ENCODE assay signal across 9 cellular contexts in genomic region chr1:228691926-228692325, GRCh38. TPM values are rescaled to one million over a fixed set of nuclear protein-coding genes. Genes with fewer than 3 reads are reported as not detected.
A peak's percentile ranks its signal among the peaks of the same experiment; 100 is the strongest.
DNase-seq lines count a peak whose midpoint lies in the region; ATAC-seq and TF ChIP-seq lines count a peak whose summit lies in the region.
"Had no signal": no experiment of that assay in that cellular context is flagged by ENCODE, and none has a peak within 500 bp of the region (broad histone marks: within the 10 kb centered on the region; RNA-seq: fewer than 3 reads in every experiment).

No MANE protein-coding gene starts in this region.

- H3K4me1 ChIP-seq in tibial nerve, result peaks cover 0 to 2% (median 0%) of the 10 kb centered on the region in 4 donors

- no peaks in the 10 kb centered on the region for H3K9me3 ChIP-seq in tibial nerve

- H3K36me3 ChIP-seq in tibial nerve, result no peaks in the 10 kb centered on the region

- H3K36me3 Mint-ChIP-seq in stimulated activated effector memory CD8-positive, alpha-beta T cell treated with anti-CD3 and anti-CD28 coated beads, Interleukin-12 subunit alpha, Interleukin-12 subunit beta, amount 100 ng/mL, for 72 hours, result no peaks in the 10 kb centered on the region
- H3K36me3 Mint-ChIP-seq: activated naive CD4-positive, alpha-beta T cell treated with anti-CD3 and anti-CD28 coated beads, Interleukin-2, amount 50 U/mL, for 24 hours had no signal

- no peaks in the 10 kb centered on the region for H3K9me3 Mint-ChIP-seq in stimulated activated effector memory CD8-positive, alpha-beta T cell treated with anti-CD3 and anti-CD28 coated beads, Interleukin-12 subunit alpha, Interleukin-12 subunit beta, amount 100 ng/mL, for 72 hours
- H3K9me3 Mint-ChIP-seq: activated naive CD4-positive, alpha-beta T cell treated with anti-CD3 and anti-CD28 coated beads, Interleukin-2, amount 50 U/mL, for 24 hours had no signal

- TF ChIP-seq POLR2A in tibial nerve (IDR thresholded peaks at IDR 0.05), result no peak

- no peak overlapping the region for H3K4me3 Mint-ChIP-seq in stimulated activated effector memory CD8-positive, alpha-beta T cell treated with anti-CD3 and anti-CD28 coated beads, Interleukin-12 subunit alpha, Interleukin-12 subunit beta, amount 100 ng/mL, for 72 hours
- H3K4me3 Mint-ChIP-seq: activated naive CD4-positive, alpha-beta T cell treated with anti-CD3 and anti-CD28 coated beads, Interleukin-2, amount 50 U/mL, for 24 hours had no signal

- peak; percentile 74 for TF ChIP-seq CTCF in VCaP (conservative IDR thresholded peaks at IDR 0.05)
- TF ChIP-seq CTCF in tibial nerve (IDR thresholded peaks at IDR 0.05), result peak in 3 of 5 experiments; percentile 25 to 57 (median 36)

- TF ChIP-seq EP300 in tibial nerve (IDR thresholded peaks at IDR 0.05), result no peak

- H3K27ac ChIP-seq in VCaP (peak overlapping the region; percentile 45), tibial nerve (no peak overlapping the region)

- H3K27me3 ChIP-seq in tibial nerve, result no peaks in the 10 kb centered on the region

- peaks cover 10% of the 10 kb centered on the region for H3K4me1 Mint-ChIP-seq in stimulated activated effector memory CD8-positive, alpha-beta T cell treated with anti-CD3 and anti-CD28 coated beads, Interleukin-12 subunit alpha, Interleukin-12 subunit beta, amount 100 ng/mL, for 72 hours

- no peak overlapping the region for H3K27ac Mint-ChIP-seq in stimulated activated effector memory CD8-positive, alpha-beta T cell treated with anti-CD3 and anti-CD28 coated beads, Interleukin-12 subunit alpha, Interleukin-12 subunit beta, amount 100 ng/mL, for 72 hours
- H3K27ac Mint-ChIP-seq: activated naive CD4-positive, alpha-beta T cell treated with anti-CD3 and anti-CD28 coated beads, Interleukin-2, amount 50 U/mL, for 24 hours had no signal

- ATAC-seq in stimulated activated effector memory CD8-positive, alpha-beta T cell treated with anti-CD3 and anti-CD28 coated beads, Interleukin-12 subunit alpha, Interleukin-12 subunit beta, amount 100 ng/mL, for 72 hours, result no peak
- ATAC-seq in GM21528 (IDR thresholded peaks at IDR 0.05; ENCODE audit: low FRiP score, unreplicated experiment), result no peak

- DNase-seq in A172 (ENCODE audit: low spot score), result peak; percentile 67
- peak; percentile 16 for DNase-seq in GM03348 (ENCODE audit: low spot score)
- DNase-seq in NCI-H2081 treated with DMSO at 0.1 percent for 48 hours (lab: John Stamatoyannopoulos, UW), result peak; percentile 16
- DNase-seq in iPS DF 4.7 (ENCODE audit: extremely low read depth, low spot score), result peak; percentile 22
- peak in 1 of 2 donors; percentile 52 for DNase-seq in tibial nerve (ENCODE audit: low spot score in 2 of 2)
- no peak for DNase-seq in stimulated activated effector memory CD8-positive, alpha-beta T cell treated with anti-CD3 and anti-CD28 coated beads, Interleukin-12 subunit alpha, Interleukin-12 subunit beta, amount 100 ng/mL, for 72 hours (ENCODE audit: low spot score in 2 of 2)

- 30 to 46% methylated on average over 1 of the region's 1 CpG for WGBS in tibial nerve, 2 donors

- no peak overlapping the region for H3K4me3 ChIP-seq in tibial nerve

RNA-seq across cellular contexts. Expression of gene RHOU, which starts 43.4 kb away (rescaled TPM):
- 1.8 and 2.6 TPM in 2 replicates for total RNA-seq in A172 (2014; rRNA removed; shearing (Covaris generic))
- 10 to 100 TPM; 16.5 to 24.5 (median 17.8) TPM for total RNA-seq in tibial nerve

Comparison
In these comparisons a context has a peak if more than half of its experiments do, and no peak if none do; other contexts are left out.
1. DNase-seq: peak in A172 (single experiment), GM03348 (single experiment), NCI-H2081 treated with DMSO at 0.1 percent for 48 hours (single experiment) and iPS DF 4.7 (single experiment); none in stimulated activated effector memory CD8-positive, alpha-beta T cell treated with anti-CD3 and anti-CD28 coated beads, Interleukin-12 subunit alpha, Interleukin-12 subunit beta, amount 100 ng/mL, for 72 hours (0 of 2).